Comparison of ENCODE assay signal across 22 cellular contexts in the genomic region with DNA sequence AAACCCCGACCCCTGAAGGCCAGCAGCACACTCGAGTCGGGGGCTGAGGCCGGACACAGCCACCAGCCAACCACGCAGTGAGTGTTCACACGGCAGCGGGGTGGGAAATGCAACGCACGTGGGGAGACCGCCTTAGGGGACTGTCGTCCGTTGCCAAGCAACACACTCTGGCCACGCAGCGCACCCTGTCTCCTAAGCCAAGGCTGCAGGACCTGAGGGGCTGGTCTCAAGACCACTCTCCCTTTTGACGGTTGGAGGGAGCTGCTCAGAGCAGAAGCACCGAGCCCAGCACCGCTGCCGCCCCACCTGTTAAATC. TPM values are rescaled to one million over a fixed set of nuclear protein-coding genes. Genes with fewer than 3 reads are reported as not detected.
"Had no signal": no experiment of that assay in that cellular context is flagged by ENCODE, and none has a peak within 500 bp of the region (broad histone marks: within the 10 kb centered on the region; RNA-seq: fewer than 3 reads in every experiment).

No MANE protein-coding gene starts in this region.

- H3K9ac ChIP-seq: KMS-11 had no signal

- ATAC-seq: activated CD4-positive, alpha-beta T cell treated with anti-CD3 and anti-CD28 coated beads for 36 hours; activated CD8-positive, alpha-beta T cell treated with anti-CD3 and anti-CD28 coated beads, Interleukin-2, amount 10 ng/mL, durations not matched to agents 7 days and 5 days; T-helper 17 cell had no signal

- H3K27me3 ChIP-seq: adrenal gland had no signal

- H3K4me3 ChIP-seq: adrenal gland had no signal

- H3K9me3 ChIP-seq: adrenal gland had no signal

- H3K27ac ChIP-seq: adrenal gland, KMS-11 had no signal

- H3K4me1 ChIP-seq: adrenal gland had no signal

- DNase-seq: activated B cell treated with CpG ODN at 0.5 μM for 24 hours; activated CD4-positive, alpha-beta T cell treated with anti-CD3 and anti-CD28 coated beads for 36 hours; activated CD4-positive, alpha-beta T cell treated with anti-CD3 and anti-CD28 coated beads, Interleukin-2, amount 50 U/mL, for 1 hour; activated CD8-positive, alpha-beta memory T cell treated with anti-CD3 and anti-CD28 coated beads, Interleukin-2, amount 50 U/mL, for 48 hours; activated CD8-positive, alpha-beta T cell treated with anti-CD3 and anti-CD28 coated beads, Interleukin-2, amount 10 ng/mL, durations not matched to agents 7 days and 5 days; activated naive CD4-positive, alpha-beta T cell treated with anti-CD3 and anti-CD28 coated beads, Interleukin-2, amount 50 U/mL, for 16 hours; activated naive CD8-positive, alpha-beta T cell treated with anti-CD3 and anti-CD28 coated beads, Interleukin-2, amount 10 ng/mL, durations not matched to agents 7 days and 5 days; activated T-cell treated with anti-CD3 and anti-CD28 coated beads, Interleukin-2, amount 50 U/mL, for 1 hour; central memory CD4-positive, alpha-beta T cell; NCI-H1930; NCI-H2171; NCI-H2227 treated with DMSO at 0.1 percent for 48 hours; NCI-H526; NCI-H82; RPMI8226; SIG-M5; T-helper 17 cell; T-helper 9 cell had no signal

- FAIRE-seq: TTC549 had no signal

- H3K4me2 ChIP-seq: KMS-11 had no signal

RNA-seq across cellular contexts. Expression of a gene that starts 34.3 kb away (rescaled TPM):
- polyA plus RNA-seq: IgD-negative memory B cell had no signal
